ENCODE assay signal across 16 cellular contexts in the genomic region with DNA sequence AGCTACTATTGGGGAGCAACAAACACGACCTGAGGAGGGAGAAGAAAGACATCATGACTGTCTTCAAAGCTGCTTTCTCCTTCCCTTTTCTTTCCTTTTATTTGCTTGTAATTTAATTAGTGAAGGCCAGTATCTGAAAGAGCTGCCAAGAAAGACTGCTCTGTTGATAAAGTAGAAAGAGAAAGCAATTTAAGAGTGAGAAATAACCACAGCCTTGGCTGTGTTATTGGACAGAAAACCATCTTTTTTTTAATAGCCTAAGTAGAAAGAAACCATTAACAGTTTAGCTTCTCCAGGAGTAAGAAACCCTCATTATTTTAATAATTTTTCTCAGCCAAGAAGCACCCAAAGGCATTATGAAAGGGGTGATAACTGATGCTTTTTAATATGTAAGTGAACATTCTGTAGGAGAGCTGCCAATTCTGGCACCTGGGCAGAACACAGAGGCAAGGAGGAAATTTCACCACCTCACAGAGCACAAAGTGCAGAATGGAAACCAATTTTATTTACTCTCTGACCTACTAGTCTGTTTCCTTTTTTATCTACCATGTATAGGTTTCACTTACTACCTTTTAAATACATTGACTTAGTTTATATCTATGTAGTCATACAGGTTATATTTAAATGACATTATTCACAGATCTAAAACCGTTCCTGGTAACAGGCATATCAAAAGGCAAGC.
A peak's percentile ranks its signal among the peaks of the same experiment; 100 is the strongest.
DNase-seq lines count a peak whose midpoint lies in the region; ATAC-seq, FAIRE-seq and TF ChIP-seq lines count a peak whose summit lies in the region.
"Had no signal": no experiment of that assay in that cellular context is flagged by ENCODE, and none has a peak within 500 bp of the region (broad histone marks: within the 10 kb centered on the region; RNA-seq: fewer than 3 reads in every experiment).

No MANE protein-coding gene starts in this region.

- H3K9me3 ChIP-seq in astrocyte (ENCODE audit: insufficient read depth, low read depth, low read length) (no peaks in the 10 kb centered on the region), left ventricle myocardium inferior (replicated peaks) (peaks cover 9% of the 10 kb centered on the region), gastroesophageal sphincter (no peaks in the 10 kb centered on the region)
- H3K9me3 ChIP-seq in CD4-positive, alpha-beta T cell (ENCODE audit: control insufficient read depth, low read length): no peaks in the 10 kb centered on the region
- H3K9me3 ChIP-seq: MG63 had no signal

- H3K36me3 ChIP-seq in astrocyte (ENCODE audit: insufficient read depth, low read length) (no peaks in the 10 kb centered on the region), left ventricle myocardium inferior (no peaks in the 10 kb centered on the region), gastroesophageal sphincter (no peaks in the 10 kb centered on the region)
- H3K36me3 ChIP-seq: MG63 had no signal

- TF ChIP-seq POLR2A in gastroesophageal sphincter (IDR thresholded peaks at IDR 0.05): no peak

- no peak overlapping the region for H3K4me3 ChIP-seq in astrocyte (ENCODE audit: insufficient read depth, low read depth, low read length)
- H3K4me3 ChIP-seq in left ventricle myocardium inferior: no peak overlapping the region
- H3K4me3 ChIP-seq in gastroesophageal sphincter: no peak overlapping the region
- H3K4me3 ChIP-seq: MG63 had no signal

- no peaks in the 10 kb centered on the region for H3K36me3 Mint-ChIP-seq in astrocyte (ENCODE audit: low read depth, unreplicated experiment)
- H3K36me3 Mint-ChIP-seq in CD4-positive, alpha-beta T cell (ENCODE audit: low read depth): no peaks in the 10 kb centered on the region

- POLR2A ChIA-PET in CD4-positive, alpha-beta T cell (lab: Charles Lee): no interaction called here

- no peak overlapping the region for H3K27ac Mint-ChIP-seq in astrocyte (ENCODE audit: unreplicated experiment)
- H3K27ac Mint-ChIP-seq in CD4-positive, alpha-beta T cell: no peak overlapping the region
- H3K27ac Mint-ChIP-seq: effector memory CD8-positive, alpha-beta T cell; stimulated activated naive CD8-positive, alpha-beta T cell treated with anti-CD3 and anti-CD28 coated beads, Interleukin-15, amount 100 ng/mL, for 72 hours; T-helper 17 cell had no signal

- H3K9ac ChIP-seq in astrocyte (ENCODE audit: low read length): no peak overlapping the region
- H3K9ac ChIP-seq: parathyroid adenoma had no signal

- no peaks in the 10 kb centered on the region for H3K27me3 Mint-ChIP-seq in astrocyte (ENCODE audit: low read depth, unreplicated experiment)
- no peaks in the 10 kb centered on the region for H3K27me3 Mint-ChIP-seq in CD4-positive, alpha-beta T cell
- H3K27me3 Mint-ChIP-seq: effector memory CD8-positive, alpha-beta T cell; stimulated activated naive CD8-positive, alpha-beta T cell treated with anti-CD3 and anti-CD28 coated beads, Interleukin-15, amount 100 ng/mL, for 72 hours; T-helper 17 cell had no signal

- ATAC-seq in GM18907 (IDR thresholded peaks at IDR 0.05; ENCODE audit: unreplicated experiment) (peak; percentile 62), GM21526 (IDR thresholded peaks at IDR 0.05; ENCODE audit: low FRiP score, unreplicated experiment) (peak; percentile 55), HG03135 (IDR thresholded peaks at IDR 0.05; ENCODE audit: unreplicated experiment) (peak; percentile 63), gastroesophageal sphincter (no peak)
- ATAC-seq in CD4-positive, alpha-beta T cell (ENCODE audit: poor library complexity): no peak
- ATAC-seq: effector memory CD8-positive, alpha-beta T cell; stimulated activated naive CD8-positive, alpha-beta T cell treated with anti-CD3 and anti-CD28 coated beads, Interleukin-15, amount 100 ng/mL, for 72 hours; T-helper 17 cell had no signal

- TF ChIP-seq EP300 in gastroesophageal sphincter (IDR thresholded peaks at IDR 0.05): no peak

- TF ChIP-seq CTCF in astrocyte (IDR thresholded peaks at IDR 0.05; ENCODE audit: insufficient read depth, low read depth, low read length) (no peak), left ventricle myocardium inferior (IDR thresholded peaks at IDR 0.05; ENCODE audit: borderline replicate concordance) (no peak), gastroesophageal sphincter (IDR thresholded peaks at IDR 0.05) (no peak)
- no peak for TF ChIP-seq CTCF in CD4-positive, alpha-beta T cell (IDR thresholded peaks at IDR 0.05)

- H2AFZ ChIP-seq in astrocyte (ENCODE audit: low read depth, low read length): no peak overlapping the region
- H2AFZ ChIP-seq: parathyroid adenoma had no signal

- H3K4me1 ChIP-seq in astrocyte (ENCODE audit: insufficient read depth, low read length) (no peaks in the 10 kb centered on the region), left ventricle myocardium inferior (peaks cover 4% of the 10 kb centered on the region), gastroesophageal sphincter (peaks cover 0 to 5% (median 0%) of the 10 kb centered on the region in 3 donors)
- H3K4me1 ChIP-seq: parathyroid adenoma had no signal

- no peak overlapping the region for H3K4me3 Mint-ChIP-seq in astrocyte (ENCODE audit: unreplicated experiment)
- no peak overlapping the region for H3K4me3 Mint-ChIP-seq in CD4-positive, alpha-beta T cell
- H3K4me3 Mint-ChIP-seq: effector memory CD8-positive, alpha-beta T cell; stimulated activated naive CD8-positive, alpha-beta T cell treated with anti-CD3 and anti-CD28 coated beads, Interleukin-15, amount 100 ng/mL, for 72 hours; T-helper 17 cell had no signal

- no peaks in the 10 kb centered on the region for H4K20me1 ChIP-seq in astrocyte (ENCODE audit: insufficient read depth, low read length)

- intact Hi-C loops in left ventricle myocardium inferior (cut with micrococcal nuclease): no loop called here
- intact Hi-C loops in CD4-positive, alpha-beta T cell (cut with DNase I, micrococcal nuclease): no loop called here

- H3K4me2 ChIP-seq in astrocyte (ENCODE audit: low read length): no peak overlapping the region

- CTCF ChIA-PET in CD4-positive, alpha-beta T cell (lab: Charles Lee): no interaction called here

- no peaks in the 10 kb centered on the region for H3K79me2 ChIP-seq in astrocyte (ENCODE audit: insufficient read depth, low read length)
- H3K79me2 ChIP-seq: parathyroid adenoma had no signal

- peaks cover under 1% of the 10 kb centered on the region for H3K9me3 Mint-ChIP-seq in astrocyte (ENCODE audit: unreplicated experiment)
- no peaks in the 10 kb centered on the region for H3K9me3 Mint-ChIP-seq in CD4-positive, alpha-beta T cell
- H3K9me3 Mint-ChIP-seq: stimulated activated naive CD8-positive, alpha-beta T cell treated with anti-CD3 and anti-CD28 coated beads, Interleukin-15, amount 100 ng/mL, for 72 hours had no signal

- H3K27ac ChIP-seq in astrocyte (ENCODE audit: low read depth, low read length): no peak overlapping the region
- no peak overlapping the region for H3K27ac ChIP-seq in left ventricle myocardium inferior (replicated peaks)
- H3K27ac ChIP-seq in gastroesophageal sphincter: no peak overlapping the region
- H3K27ac ChIP-seq in CD4-positive, alpha-beta T cell (ENCODE audit: low read depth, low read length): no peak overlapping the region
- H3K27ac ChIP-seq: parathyroid adenoma had no signal

- 17 to 29% methylated on average over 2 of the region's 2 CpGs for WGBS in gastroesophageal sphincter (ENCODE audit: low coverage in 1 of 2), 2 donors

- peak; percentile 14 for DNase-seq in astrocyte (ENCODE audit: low read depth)
- DNase-seq in left ventricle myocardium inferior: no peak
- DNase-seq in DMS 273 treated with DMSO at 0.1 percent for 48 hours (lab: John Stamatoyannopoulos, UW): no peak
- no peak for DNase-seq in CD4-positive, alpha-beta T cell
- DNase-seq: activated CD4-positive, CD25-positive, alpha-beta regulatory T cell treated with anti-CD3 and anti-CD28 coated beads, Interleukin-2, amount 50 U/mL, for 72 hours; effector memory CD8-positive, alpha-beta T cell; GOT3; MG63; stimulated activated naive CD8-positive, alpha-beta T cell treated with anti-CD3 and anti-CD28 coated beads, Interleukin-15, amount 100 ng/mL, for 72 hours; T-helper 17 cell had no signal

- H3K27me3 ChIP-seq in astrocyte (ENCODE audit: insufficient read depth, low read length) (no peaks in the 10 kb centered on the region), left ventricle myocardium inferior (ENCODE audit: low read depth) (no peaks in the 10 kb centered on the region), gastroesophageal sphincter (no peaks in the 10 kb centered on the region)
- no peaks in the 10 kb centered on the region for H3K27me3 ChIP-seq in CD4-positive, alpha-beta T cell (ENCODE audit: control insufficient read depth, insufficient read depth, low read length)
- H3K27me3 ChIP-seq: MG63 had no signal

- no peaks in the 10 kb centered on the region for H3K4me1 Mint-ChIP-seq in astrocyte (ENCODE audit: low read depth, unreplicated experiment)
- H3K4me1 Mint-ChIP-seq in CD4-positive, alpha-beta T cell (ENCODE audit: low read depth): no peaks in the 10 kb centered on the region
- H3K4me1 Mint-ChIP-seq: stimulated activated naive CD8-positive, alpha-beta T cell treated with anti-CD3 and anti-CD28 coated beads, Interleukin-15, amount 100 ng/mL, for 72 hours; T-helper 17 cell had no signal

- FAIRE-seq in astrocyte (lab: Jason Lieb, UNC): no peak
- FAIRE-seq: HTR-8/SVneo had no signal

Comparison
In these comparisons a context has a peak if more than half of its experiments do, and no peak if none do; other contexts are left out.
1. ATAC-seq: peak in GM18907 (single experiment), GM21526 (single experiment) and HG03135 (single experiment); none in gastroesophageal sphincter (single experiment) and CD4-positive, alpha-beta T cell (single experiment).